Comparison of ENCODE assay signal across 15 cellular contexts in the genomic region with DNA sequence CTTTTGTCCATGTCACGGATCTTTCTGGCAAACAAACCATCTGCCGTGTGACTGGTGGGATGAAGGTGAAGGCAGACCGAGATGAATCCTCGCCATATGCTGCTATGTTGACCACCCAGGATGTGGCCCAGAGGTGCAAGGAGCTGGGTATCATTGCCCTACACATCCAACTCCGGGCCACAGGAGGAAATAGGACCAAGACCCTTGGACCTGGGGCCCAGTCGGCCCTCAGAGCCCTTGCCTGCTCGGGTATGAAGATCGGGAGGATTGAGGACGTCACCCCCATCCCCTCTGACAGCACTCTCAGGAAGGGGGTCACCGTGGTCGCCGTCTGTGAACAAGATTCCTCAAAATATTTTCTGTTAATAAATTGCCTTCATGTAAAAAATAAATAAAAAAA. TPM values are rescaled to one million over a fixed set of nuclear protein-coding genes. Genes with fewer than 3 reads are reported as not detected.
A peak's percentile ranks its signal among the peaks of the same experiment; 100 is the strongest.
DNase-seq lines count a peak whose midpoint lies in the region; ATAC-seq and TF ChIP-seq lines count a peak whose summit lies in the region.
"Had no signal": no experiment of that assay in that cellular context is flagged by ENCODE, and none has a peak within 500 bp of the region (broad histone marks: within the 10 kb centered on the region; RNA-seq: fewer than 3 reads in every experiment).

No MANE protein-coding gene starts in this region.

- no peak for TF ChIP-seq POLR2A in vagina (IDR thresholded peaks at IDR 0.05)

- intact Hi-C loops in Right ventricle myocardium inferior (cut with DNase I), result no loop called here
- intact Hi-C loops in Right ventricle myocardium superior (cut with DNase I), result no loop called here
- intact Hi-C loops in vagina (cut with DNase I), result no loop called here
- intact Hi-C loops in colonic mucosa (cut with DNase I), result no loop called here

- no peaks in the 10 kb centered on the region for H3K27me3 ChIP-seq in vagina
- no peaks in the 10 kb centered on the region for H3K27me3 ChIP-seq in colonic mucosa
- H3K27me3 ChIP-seq: BLaER1 had no signal

- no peak overlapping the region for H3K9ac ChIP-seq in colonic mucosa (ENCODE audit: low read depth in 2 of 2, low read length in 2 of 2)
- H3K9ac ChIP-seq: BLaER1 had no signal

- H3K36me3 Mint-ChIP-seq in osteocyte (ENCODE audit: unreplicated experiment), result peaks cover 8% of the 10 kb centered on the region

- peak overlapping the region; percentile 74 for H3K27ac Mint-ChIP-seq in osteocyte (ENCODE audit: unreplicated experiment)

- no peaks in the 10 kb centered on the region for H3K9me3 ChIP-seq in vagina
- H3K9me3 ChIP-seq in colonic mucosa, result no peaks in the 10 kb centered on the region
- H3K9me3 ChIP-seq: BLaER1 had no signal

- H3K4me3 Mint-ChIP-seq in osteocyte (ENCODE audit: unreplicated experiment), result no peak overlapping the region

- peak overlapping the region; percentile 73 for H3K27ac ChIP-seq in VCaP
- peak overlapping the region; percentile 75 for H3K27ac ChIP-seq in vagina
- no peak overlapping the region for H3K27ac ChIP-seq in colonic mucosa
- H3K27ac ChIP-seq: BLaER1 had no signal

- TF ChIP-seq CTCF in VCaP (conservative IDR thresholded peaks at IDR 0.05), result no peak
- TF ChIP-seq CTCF in osteocyte (IDR thresholded peaks at IDR 0.05), result no peak
- TF ChIP-seq CTCF in vagina (IDR thresholded peaks at IDR 0.05), result no peak
- no peak for TF ChIP-seq CTCF in colonic mucosa (IDR thresholded peaks at IDR 0.05)

- peak; percentile 62 for DNase-seq in Right ventricle myocardium inferior (ENCODE audit: missing footprints)
- no peak for DNase-seq in Right ventricle myocardium superior
- no peak for DNase-seq in osteocyte (ENCODE audit: extremely low spot score, unreplicated experiment)
- DNase-seq in vagina (ENCODE audit: extremely low spot score in 2 of 2), result no peak
- no peak for DNase-seq in cerebellar nuclear complex (lab: John Stamatoyannopoulos, UW)
- no peak for DNase-seq in colonic mucosa
- no peak for DNase-seq in NCI-H524 treated with DMSO at 0.1 percent for 48 hours (lab: John Stamatoyannopoulos, UW)
- DNase-seq: DMS79, KBM-7, NCI-H187, NCI-H226, NCI-H524 had no signal

- no peak for ATAC-seq in Right ventricle myocardium inferior
- ATAC-seq in Right ventricle myocardium superior (ENCODE audit: poor library complexity), result no peak

- peaks cover 40% of the 10 kb centered on the region for H3K4me1 Mint-ChIP-seq in osteocyte (ENCODE audit: unreplicated experiment)

- H3K4me1 ChIP-seq in vagina (peaks cover 79% of the 10 kb centered on the region), colonic mucosa (peaks cover 13% of the 10 kb centered on the region)

- no peaks in the 10 kb centered on the region for H3K9me3 Mint-ChIP-seq in osteocyte (ENCODE audit: unreplicated experiment)

- H3K4me3 ChIP-seq in vagina, result no peak overlapping the region
- H3K4me3 ChIP-seq in colonic mucosa, result no peak overlapping the region
- H3K4me3 ChIP-seq: BLaER1 had no signal

- H3K36me3 ChIP-seq in vagina (no peaks in the 10 kb centered on the region), colonic mucosa (no peaks in the 10 kb centered on the region)

- no peaks in the 10 kb centered on the region for H3K27me3 Mint-ChIP-seq in osteocyte (ENCODE audit: unreplicated experiment)

RNA-seq across cellular contexts. Expression of gene NBL1, which starts 35.9 kb away (rescaled TPM):
- 55.0 TPM for total RNA-seq in Right ventricle myocardium inferior
- 38.6 TPM for total RNA-seq in Right ventricle myocardium superior
- total RNA-seq in osteocyte, result 547 and 561 TPM in 2 replicates
- total RNA-seq in vagina, result 148 TPM
- 100 to 1,000 TPM; 340 to 393 TPM for total RNA-seq in colonic mucosa

RNA-seq across cellular contexts. Expression of gene HTR6, which starts 56.4 kb away (rescaled TPM):
- total RNA-seq in Right ventricle myocardium inferior, result not detected
- not detected for total RNA-seq in Right ventricle myocardium superior
- total RNA-seq in osteocyte, result 0.16 TPM in 1 of 2 replicates, not detected in the other
- total RNA-seq in vagina, result not detected
- total RNA-seq in colonic mucosa, result not detected
- total RNA-seq: A673 had no signal
